In genomic region chr1:45545019-45545493, GRCh38 we compare ENCODE assay signal across 11 cellular contexts. TPM values are rescaled to one million over a fixed set of nuclear protein-coding genes. Genes with fewer than 3 reads are reported as not detected.
DNase-seq lines count a peak whose midpoint lies in the region; ATAC-seq and TF ChIP-seq lines count a peak whose summit lies in the region.
"Had no signal": no experiment of that assay in that cellular context is flagged by ENCODE, and none has a peak within 500 bp of the region (broad histone marks: within the 10 kb centered on the region; RNA-seq: fewer than 3 reads in every experiment).

No MANE protein-coding gene starts in this region.

- H3K4me3 ChIP-seq in thyroid gland (replicated peaks in 1 of 3): no peak overlapping the region

- TF ChIP-seq POLR2A in thyroid gland (IDR thresholded peaks at IDR 0.05): no peak

- no peak overlapping the region for H3K27ac ChIP-seq in thyroid gland
- H3K27ac ChIP-seq: C4-2B had no signal

- no peaks in the 10 kb centered on the region for H3K9me3 ChIP-seq in thyroid gland

- no peaks in the 10 kb centered on the region for H3K27me3 Mint-ChIP-seq in activated naive CD4-positive, alpha-beta T cell treated with anti-CD3 and anti-CD28 coated beads for 36 hours (ENCODE audit: low read depth)
- H3K27me3 Mint-ChIP-seq in activated naive CD8-positive, alpha-beta T cell treated with anti-CD3 and anti-CD28 coated beads, Interleukin-2, amount 50 U/mL, for 24 hours: no peaks in the 10 kb centered on the region
- H3K27me3 Mint-ChIP-seq in chondrocyte (ENCODE audit: low read depth): no peaks in the 10 kb centered on the region

- CTCF ChIA-PET in activated naive CD4-positive, alpha-beta T cell treated with anti-CD3 and anti-CD28 coated beads for 36 hours (lab: Charles Lee): interaction anchor here (0.6 to 3.1 kb wide), 4 partner anchors 9 to 791 kb away, joined by 3 to 20 read pairs (median 3); no protein-coding TSS in a partner anchor

- DNase-seq in activated naive CD4-positive, alpha-beta T cell treated with anti-CD3 and anti-CD28 coated beads for 36 hours: peak; percentile 62
- DNase-seq in activated naive CD4-positive, alpha-beta T cell treated with anti-CD3 and anti-CD28 coated beads, Interleukin-2, amount 50 U/mL, for 16 hours: no peak
- DNase-seq in activated naive CD8-positive, alpha-beta T cell treated with anti-CD3 and anti-CD28 coated beads, Interleukin-2, amount 50 U/mL, for 24 hours: no peak
- DNase-seq in thyroid gland: peak; percentile 34 to 44
- DNase-seq in chondrocyte (ENCODE audit: low spot score): no peak
- no peak for DNase-seq in NCI-H146 treated with DMSO at 0.1 percent for 48 hours (lab: John Stamatoyannopoulos, UW; ENCODE audit: unreplicated experiment)
- no peak for DNase-seq in germinal center (ENCODE audit: low spot score)
- DNase-seq: hypothalamus, RPMI8226 had no signal

- no peak overlapping the region for H3K4me3 Mint-ChIP-seq in activated naive CD4-positive, alpha-beta T cell treated with anti-CD3 and anti-CD28 coated beads for 36 hours
- peak overlapping the region; percentile 52 for H3K4me3 Mint-ChIP-seq in activated naive CD8-positive, alpha-beta T cell treated with anti-CD3 and anti-CD28 coated beads, Interleukin-2, amount 50 U/mL, for 24 hours
- no peak overlapping the region for H3K4me3 Mint-ChIP-seq in chondrocyte (ENCODE audit: unreplicated experiment)

- TF ChIP-seq CTCF in thyroid gland (IDR thresholded peaks at IDR 0.05): no peak
- no peak for TF ChIP-seq CTCF in chondrocyte (IDR thresholded peaks at IDR 0.05)

- intact Hi-C loops in activated naive CD4-positive, alpha-beta T cell treated with anti-CD3 and anti-CD28 coated beads for 36 hours (cut with micrococcal nuclease): loop anchor here (1.0 kb wide), 1 partner anchor 141 kb away; the partner anchor contains the start of gene GPBP1L1
- intact Hi-C loops in thyroid gland (cut with DNase I): no loop called here

- H3K4me1 ChIP-seq in thyroid gland: peaks cover under 1 to 28% of the 10 kb centered on the region in 2 donors

- peaks cover 34% of the 10 kb centered on the region for H3K4me1 Mint-ChIP-seq in activated naive CD4-positive, alpha-beta T cell treated with anti-CD3 and anti-CD28 coated beads for 36 hours (ENCODE audit: low read depth)
- H3K4me1 Mint-ChIP-seq in activated naive CD8-positive, alpha-beta T cell treated with anti-CD3 and anti-CD28 coated beads, Interleukin-2, amount 50 U/mL, for 24 hours: peaks cover 48% of the 10 kb centered on the region
- H3K4me1 Mint-ChIP-seq in chondrocyte (ENCODE audit: low read depth): no peaks in the 10 kb centered on the region

- H3K27ac Mint-ChIP-seq in activated naive CD4-positive, alpha-beta T cell treated with anti-CD3 and anti-CD28 coated beads for 36 hours: peak overlapping the region; percentile 27
- H3K27ac Mint-ChIP-seq in activated naive CD8-positive, alpha-beta T cell treated with anti-CD3 and anti-CD28 coated beads, Interleukin-2, amount 50 U/mL, for 24 hours: peak overlapping the region; percentile 29
- H3K27ac Mint-ChIP-seq in chondrocyte (ENCODE audit: unreplicated experiment): no peak overlapping the region

- no peaks in the 10 kb centered on the region for H3K36me3 Mint-ChIP-seq in activated naive CD4-positive, alpha-beta T cell treated with anti-CD3 and anti-CD28 coated beads for 36 hours (ENCODE audit: low read depth)
- H3K36me3 Mint-ChIP-seq in activated naive CD8-positive, alpha-beta T cell treated with anti-CD3 and anti-CD28 coated beads, Interleukin-2, amount 50 U/mL, for 24 hours (ENCODE audit: low read depth): no peaks in the 10 kb centered on the region
- H3K36me3 Mint-ChIP-seq in chondrocyte (ENCODE audit: low read depth): no peaks in the 10 kb centered on the region

- peak; percentile 50 for ATAC-seq in HG03097 (IDR thresholded peaks at IDR 0.05; ENCODE audit: low FRiP score, unreplicated experiment)
- ATAC-seq in activated naive CD8-positive, alpha-beta T cell treated with anti-CD3 and anti-CD28 coated beads, Interleukin-2, amount 50 U/mL, for 24 hours: peak; percentile 76

- no peaks in the 10 kb centered on the region for H3K9me3 Mint-ChIP-seq in activated naive CD4-positive, alpha-beta T cell treated with anti-CD3 and anti-CD28 coated beads for 36 hours
- H3K9me3 Mint-ChIP-seq in activated naive CD8-positive, alpha-beta T cell treated with anti-CD3 and anti-CD28 coated beads, Interleukin-2, amount 50 U/mL, for 24 hours: no peaks in the 10 kb centered on the region
- no peaks in the 10 kb centered on the region for H3K9me3 Mint-ChIP-seq in chondrocyte (ENCODE audit: low read depth)

- H3K27me3 ChIP-seq in thyroid gland: no peaks in the 10 kb centered on the region

- WGBS in thyroid gland, 2 donors: 52 to 70% methylated on average over 6 of the region's 6 CpGs

- no peaks in the 10 kb centered on the region for H3K36me3 ChIP-seq in thyroid gland

RNA-seq across cellular contexts. Expression of gene AKR1A1, which starts 5.6 kb away (rescaled TPM):
- 100 to 1,000 TPM; 207 to 217 TPM for total RNA-seq in activated naive CD4-positive, alpha-beta T cell treated with anti-CD3 and anti-CD28 coated beads for 36 hours
- total RNA-seq in thyroid gland (100 to 1,000 TPM in 3 of 4 donors, 10 to 100 TPM in 1; 67.5 to 143 (median 127) TPM), chondrocyte (154 to 206 TPM (median 167 TPM) in 3 replicates)

RNA-seq across cellular contexts. Expression of gene PRDX1, which starts 23.4 kb away (rescaled TPM):
- total RNA-seq in activated naive CD4-positive, alpha-beta T cell treated with anti-CD3 and anti-CD28 coated beads for 36 hours: 100 to 1,000 TPM; 596 to 641 TPM
- total RNA-seq in thyroid gland: 1,000 to 10,000 TPM in 2 of 4 donors, 100 to 1,000 TPM in 2; 872 to 1,202 (median 1,015) TPM
- 291 to 523 TPM (median 297 TPM) in 3 replicates for total RNA-seq in chondrocyte

RNA-seq across cellular contexts. Expression of gene NASP, which starts 38.8 kb away (rescaled TPM):
- 100 to 1,000 TPM; 222 to 229 TPM for total RNA-seq in activated naive CD4-positive, alpha-beta T cell treated with anti-CD3 and anti-CD28 coated beads for 36 hours
- 10 to 100 TPM; 45.8 to 98.3 (median 75.1) TPM for total RNA-seq in thyroid gland
- total RNA-seq in chondrocyte: 38.9 to 76.9 TPM (median 42.3 TPM) in 3 replicates

RNA-seq across cellular contexts. Expression of gene MMACHC, which starts 45.0 kb away (rescaled TPM):
- 1 to 10 TPM; 5.9 TPM for total RNA-seq in activated naive CD4-positive, alpha-beta T cell treated with anti-CD3 and anti-CD28 coated beads for 36 hours
- total RNA-seq in thyroid gland (1 to 10 TPM; 1.3 to 5.9 (median 5.0) TPM), chondrocyte (4.6 to 8.9 TPM (median 5.9 TPM) in 3 replicates)

RNA-seq across cellular contexts. Expression of gene CCDC163, which starts 45.2 kb away (rescaled TPM):
- total RNA-seq in activated naive CD4-positive, alpha-beta T cell treated with anti-CD3 and anti-CD28 coated beads for 36 hours: 1 to 10 TPM; 4.2 to 5.1 TPM
- 1 to 10 TPM in 2 of 4 donors, under 1 TPM in 2; 0.40 to 1.7 (median 1.0) TPM for total RNA-seq in thyroid gland
- total RNA-seq in chondrocyte: 1.6 to 2.0 TPM (median 1.8 TPM) in 3 replicates

Comparison
In these comparisons a context has a peak if more than half of its experiments do, and no peak if none do; other contexts are left out.
1. DNase-seq: peak in activated naive CD4-positive, alpha-beta T cell treated with anti-CD3 and anti-CD28 coated beads for 36 hours (single experiment) and thyroid gland (2 of 2); none in activated naive CD4-positive, alpha-beta T cell treated with anti-CD3 and anti-CD28 coated beads, Interleukin-2, amount 50 U/mL, for 16 hours (single experiment), activated naive CD8-positive, alpha-beta T cell treated with anti-CD3 and anti-CD28 coated beads, Interleukin-2, amount 50 U/mL, for 24 hours (single experiment), chondrocyte (single experiment), NCI-H146 treated with DMSO at 0.1 percent for 48 hours (single experiment) and germinal center (single experiment).